In genomic region chr7:55533050-55533728, GRCh38 we compare ENCODE assay signal across 8 cellular contexts. TPM values are rescaled to one million over a fixed set of nuclear protein-coding genes. Genes with fewer than 3 reads are reported as not detected.
DNase-seq lines count a peak whose midpoint lies in the region; ATAC-seq and TF ChIP-seq lines count a peak whose summit lies in the region.

No MANE protein-coding gene starts in this region.

- peak overlapping the region in 52 of 59 donors; percentile 4 to 87 (median 52) for H3K27ac ChIP-seq in dorsolateral prefrontal cortex

- peak; percentile 70 for DNase-seq in M059J (ENCODE audit: low read depth)
- DNase-seq in activated CD4-positive, alpha-beta T cell treated with anti-CD3 and anti-CD28 coated beads for 36 hours: peak; percentile 86
- no peak for DNase-seq in dorsolateral prefrontal cortex
- peak; percentile 20 for DNase-seq in skeletal muscle cell (ENCODE audit: low read depth)
- no peak for DNase-seq in foreskin melanocyte
- no peak for DNase-seq in NCI-H2227 treated with DMSO at 0.1 percent for 48 hours (lab: John Stamatoyannopoulos, UW)

- no peaks in the 10 kb centered on the region for H3K27me3 ChIP-seq in dorsolateral prefrontal cortex

- H3K36me3 Mint-ChIP-seq in activated CD4-positive, alpha-beta T cell treated with anti-CD3 and anti-CD28 coated beads for 36 hours (ENCODE audit: low read depth): peaks cover 34% of the 10 kb centered on the region

- H3K4me3 Mint-ChIP-seq in activated CD4-positive, alpha-beta T cell treated with anti-CD3 and anti-CD28 coated beads for 36 hours: peak overlapping the region; percentile 37

- H3K4me3 ChIP-seq in GM08714 (ENCODE audit: low read length) (peak overlapping the region; percentile 54; the same call in 1 of the 2 replicates), dorsolateral prefrontal cortex (no peak overlapping the region), skeletal muscle cell (ENCODE audit: low read depth, low read length) (no peak overlapping the region)

- peaks cover 3% of the 10 kb centered on the region for H3K9me3 Mint-ChIP-seq in activated CD4-positive, alpha-beta T cell treated with anti-CD3 and anti-CD28 coated beads for 36 hours (ENCODE audit: low read depth)

- intact Hi-C loops in activated CD4-positive, alpha-beta T cell treated with anti-CD3 and anti-CD28 coated beads for 36 hours (cut with DNase I, micrococcal nuclease): loop anchor here (1.0 to 5.0 kb wide), 8 partner anchors 16 to 776 kb away; partner anchors contain the start of genes CCT6A (in 1 of the 2), PSPH (in 1 of the 2) and SEC61G (in 1 of the 2)
- intact Hi-C loops in dorsolateral prefrontal cortex (cut with DNase I): loop anchor here (5.0 to 10.0 kb wide), 2 partner anchors 39 to 58 kb away; partner anchors contain the start of gene VOPP1 (in 1 of the 2)

- no peaks in the 10 kb centered on the region for H3K27me3 Mint-ChIP-seq in activated CD4-positive, alpha-beta T cell treated with anti-CD3 and anti-CD28 coated beads for 36 hours

- POLR2A ChIA-PET in activated CD4-positive, alpha-beta T cell treated with anti-CD3 and anti-CD28 coated beads for 36 hours (lab: Charles Lee): interaction anchor here (0.7 to 5.2 kb wide), 8 partner anchors 9 to 573 kb away, joined by 3 to 67 read pairs (median 6); partner anchors contain the start of gene VOPP1

- ATAC-seq in GM21825 (IDR thresholded peaks at IDR 0.05; ENCODE audit: unreplicated experiment): peak; percentile 56
- ATAC-seq in activated CD4-positive, alpha-beta T cell treated with anti-CD3 and anti-CD28 coated beads for 36 hours: peak; percentile 47

- CTCF ChIA-PET in activated CD4-positive, alpha-beta T cell treated with anti-CD3 and anti-CD28 coated beads for 36 hours (lab: Charles Lee): interaction anchor here (0.6 to 2.6 kb wide), 15 partner anchors 8 to 542 kb away, joined by 3 to 13 read pairs (median 6); no protein-coding TSS in a partner anchor

- peaks cover 87% of the 10 kb centered on the region for H3K4me1 Mint-ChIP-seq in activated CD4-positive, alpha-beta T cell treated with anti-CD3 and anti-CD28 coated beads for 36 hours

- H3K27ac Mint-ChIP-seq in activated CD4-positive, alpha-beta T cell treated with anti-CD3 and anti-CD28 coated beads for 36 hours: peak overlapping the region; percentile 93

- TF ChIP-seq CTCF in dorsolateral prefrontal cortex (IDR thresholded peaks at IDR 0.05 in 54 of 56, conservative IDR thresholded peaks at IDR 0.05 in 2 of 56; ENCODE audit: low read depth in 1 of 56, partially characterized antibody in 56 of 56): no peak

RNA-seq across cellular contexts. Expression of gene VOPP1, which starts 39.1 kb away (rescaled TPM):
- 71.2 and 89.5 TPM in 2 replicates for total RNA-seq in M059J (2014; rRNA removed; shearing (Covaris generic))
- total RNA-seq in activated CD4-positive, alpha-beta T cell treated with anti-CD3 and anti-CD28 coated beads for 36 hours: 10 to 100 TPM; 63.7 to 64.2 TPM
- total RNA-seq in dorsolateral prefrontal cortex: 10 to 100 TPM; 43.2 to 95.6 (median 64.3) TPM

Comparison
In these comparisons a context has a peak if more than half of its experiments do, and no peak if none do; other contexts are left out.
1. DNase-seq: peak in M059J (single experiment), activated CD4-positive, alpha-beta T cell treated with anti-CD3 and anti-CD28 coated beads for 36 hours (single experiment) and skeletal muscle cell (single experiment); none in dorsolateral prefrontal cortex (0 of 10), foreskin melanocyte (single experiment) and NCI-H2227 treated with DMSO at 0.1 percent for 48 hours (single experiment).